Comparison of ENCODE assay signal across 1 cellular context in the genomic region with DNA sequence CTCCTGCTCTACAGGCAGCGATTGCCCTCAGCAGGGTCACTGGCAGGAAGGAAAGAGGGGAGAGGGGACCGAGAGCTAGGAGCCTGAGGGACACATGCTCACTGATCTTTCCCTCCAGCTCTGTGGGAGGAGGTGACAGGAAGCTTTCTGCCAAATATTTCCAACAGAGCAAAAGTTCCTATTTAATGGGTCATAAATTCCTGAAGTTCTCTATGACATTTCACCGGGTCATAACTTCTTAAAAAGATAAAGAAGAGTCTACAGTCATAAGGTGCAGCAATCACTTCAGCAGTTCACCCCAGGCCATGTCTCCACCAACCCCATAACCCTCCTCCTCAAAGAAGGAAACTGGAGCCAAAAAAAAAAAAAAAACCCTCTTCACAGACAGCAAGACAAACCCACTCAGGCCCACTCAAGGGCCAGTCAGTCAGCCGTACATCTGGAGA.
TF ChIP-seq lines count a peak whose summit lies in the region.

No MANE protein-coding gene starts in this region.

TF ChIP-seq in HepG2, 621 proteins besides CTCF, POLR2A, EP300 and RAD21 (continued from another document):
- TF ChIP-seq, protein P1, sequence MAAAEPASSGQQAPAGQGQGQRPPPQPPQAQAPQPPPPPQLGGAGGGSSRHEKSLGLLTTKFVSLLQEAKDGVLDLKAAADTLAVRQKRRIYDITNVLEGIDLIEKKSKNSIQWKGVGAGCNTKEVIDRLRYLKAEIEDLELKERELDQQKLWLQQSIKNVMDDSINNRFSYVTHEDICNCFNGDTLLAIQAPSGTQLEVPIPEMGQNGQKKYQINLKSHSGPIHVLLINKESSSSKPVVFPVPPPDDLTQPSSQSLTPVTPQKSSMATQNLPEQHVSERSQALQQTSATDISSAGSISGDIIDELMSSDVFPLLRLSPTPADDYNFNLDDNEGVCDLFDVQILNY (CRISPR knock-in tag; conservative IDR thresholded peaks at IDR 0.05) = no peak
